ENCODE assay signal across 29 cellular contexts in the genomic region with DNA sequence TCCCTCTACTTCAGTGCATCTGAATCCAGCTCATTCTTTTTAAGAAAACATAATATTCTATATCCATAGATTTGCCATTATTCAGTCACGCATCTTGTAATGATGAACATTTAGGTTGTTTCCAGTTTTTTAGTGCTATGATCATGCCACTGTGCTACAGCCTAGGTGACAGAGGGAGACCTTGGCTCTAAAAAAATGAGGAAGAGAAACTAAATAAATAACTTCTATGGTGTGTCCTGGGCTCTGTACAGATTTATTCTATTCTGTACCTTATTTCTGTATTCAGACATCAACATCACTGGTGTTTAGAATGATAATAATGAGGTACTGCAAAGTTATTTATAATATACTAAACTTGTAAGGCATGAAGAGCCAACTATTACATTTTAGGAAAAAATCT. TPM values are rescaled to one million over a fixed set of nuclear protein-coding genes. Genes with fewer than 3 reads are reported as not detected.
"Had no signal": no experiment of that assay in that cellular context is flagged by ENCODE, and none has a peak within 500 bp of the region (broad histone marks: within the 10 kb centered on the region; RNA-seq: fewer than 3 reads in every experiment).

No MANE protein-coding gene starts in this region.

- H3K27ac ChIP-seq: body of pancreas, esophagus muscularis mucosa, foreskin keratinocyte, gastrocnemius medialis, heart left ventricle, WERI-Rb-1 had no signal

- ATAC-seq: activated CD4-positive, CD25-positive, alpha-beta regulatory T cell treated with anti-CD3 and anti-CD28 coated beads, Interleukin-2, amount 50 U/mL, for 24 hours; activated CD8-positive, alpha-beta T cell treated with anti-CD3 and anti-CD28 coated beads for 36 hours; activated T-cell treated with anti-CD3 and anti-CD28 coated beads, Interleukin-2, amount 50 U/mL, for 4 hours; activated T-helper 17 cell treated with anti-CD3 and anti-CD28 coated beads, Interleukin-2, amount 50 U/mL, for 72 hours; effector memory CD8-positive, alpha-beta T cell; foreskin keratinocyte; gastrocnemius medialis; heart left ventricle had no signal

- H3K4me3 ChIP-seq: body of pancreas, esophagus muscularis mucosa, gastrocnemius medialis, heart left ventricle had no signal

- H3K9me3 ChIP-seq: body of pancreas, esophagus muscularis mucosa, gastrocnemius medialis, heart left ventricle had no signal

- DNase-seq: activated B cell treated with CpG ODN at 0.5 μM for 24 hours; activated CD4-positive, alpha-beta T cell treated with anti-CD3 and anti-CD28 coated beads for 48 hours; activated CD4-positive, alpha-beta T cell treated with anti-CD3 and anti-CD28 coated beads, Interleukin-2, amount 50 U/mL, for 1 hour; activated CD4-positive, alpha-beta T cell treated with anti-CD3 and anti-CD28 coated beads, Interleukin-2, amount 50 U/mL, for 48 hours; activated CD8-positive, alpha-beta memory T cell treated with anti-CD3 and anti-CD28 coated beads for 24 hours; activated CD8-positive, alpha-beta T cell treated with anti-CD3 and anti-CD28 coated beads for 36 hours; activated effector memory CD4-positive, alpha-beta T cell treated with Interleukin-2 at 50 U/mL for 16 hours; activated gamma-delta T cell treated with Interleukin-2 at 50 U/mL for 16 hours; activated naive CD4-positive, alpha-beta T cell treated with anti-CD3 and anti-CD28 coated beads, Interleukin-2, amount 50 U/mL, for 16 hours; activated naive CD4-positive, alpha-beta T cell treated with Interleukin-2 at 50 U/mL for 16 hours; activated T-cell treated with anti-CD3 and anti-CD28 coated beads, Interleukin-2, amount 50 U/mL, for 4 hours; amniotic stem cell; caudate nucleus; cortex of kidney; dermis blood vessel endothelial cell; effector CD4-positive, alpha-beta T cell; effector memory CD8-positive, alpha-beta T cell; erythroblast; foreskin keratinocyte; gastrocnemius medialis; glutamatergic neuron; heart left ventricle; T1000; WERI-Rb-1 had no signal

- H3K36me3 ChIP-seq: esophagus muscularis mucosa, gastrocnemius medialis, heart left ventricle, WERI-Rb-1 had no signal

- H3K4me1 ChIP-seq: esophagus muscularis mucosa, foreskin keratinocyte, gastrocnemius medialis, heart left ventricle had no signal

- FAIRE-seq: colon had no signal

- H3K27me3 ChIP-seq: body of pancreas, esophagus muscularis mucosa, gastrocnemius medialis, heart left ventricle had no signal

RNA-seq across cellular contexts. Expression of gene PDE8B, which starts 45.9 kb away (rescaled TPM):
- total RNA-seq: activated B cell treated with CpG ODN at 0.5 μM for 24 hours; activated T-cell treated with anti-CD3 and anti-CD28 coated beads, Interleukin-2, amount 50 U/mL, for 4 hours; activated T-helper 17 cell treated with anti-CD3 and anti-CD28 coated beads, Interleukin-2, amount 50 U/mL, for 72 hours; foreskin keratinocyte had no signal
- polyA plus RNA-seq: foreskin keratinocyte had no signal
